1 cellular context compared by ENCODE assay signal in genomic region chr4:38728651-38729141, GRCh38.
TF ChIP-seq lines count a peak whose summit lies in the region.

No MANE protein-coding gene starts in this region.

TF ChIP-seq in Ishikawa, 13 proteins besides CTCF, POLR2A, EP300 and RAD21 (continued from another document):
- TF ChIP-seq ZBTB7A (IDR thresholded peaks at IDR 0.05; ENCODE audit: low read depth) (no peak), REST (IDR thresholded peaks at IDR 0.05; ENCODE audit: low read depth) (no peak), TCF12 (IDR thresholded peaks at IDR 0.05; ENCODE audit: low read depth) (no peak)
